27 cellular contexts compared by ENCODE assay signal in the genomic region with DNA sequence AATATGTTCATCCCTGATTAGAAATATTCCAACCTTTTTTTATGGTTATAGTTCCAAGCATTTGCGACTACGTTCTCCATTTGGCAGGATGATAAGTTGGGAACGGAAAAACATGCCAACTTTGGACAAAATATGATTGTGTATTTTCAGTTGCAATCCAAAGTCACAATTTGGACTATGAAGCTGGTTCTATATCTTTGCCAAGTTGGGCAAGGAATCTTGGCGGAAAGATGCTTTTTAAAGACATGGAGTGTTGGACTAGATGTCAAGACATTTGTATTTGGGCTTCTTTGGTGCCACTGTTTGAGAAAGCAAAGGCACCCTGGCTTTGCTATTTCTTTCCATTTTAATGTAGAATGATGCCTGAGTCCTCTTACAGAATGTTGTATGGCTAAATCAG. TPM values are rescaled to one million over a fixed set of nuclear protein-coding genes. Genes with fewer than 3 reads are reported as not detected.
"Had no signal": no experiment of that assay in that cellular context is flagged by ENCODE, and none has a peak within 500 bp of the region (broad histone marks: within the 10 kb centered on the region; RNA-seq: fewer than 3 reads in every experiment).

No MANE protein-coding gene starts in this region.

- DNase-seq: activated B cell treated with CpG ODN at 0.5 μM for 24 hours; activated CD4-positive, alpha-beta memory T cell treated with anti-CD3 and anti-CD28 coated beads for 36 hours; activated CD4-positive, alpha-beta T cell treated with anti-CD3 and anti-CD28 coated beads for 48 hours; activated CD4-positive, alpha-beta T cell treated with anti-CD3 and anti-CD28 coated beads, Interleukin-2, amount 50 U/mL, for 1 hour; activated CD8-positive, alpha-beta memory T cell treated with anti-CD3 and anti-CD28 coated beads, Interleukin-2, amount 50 U/mL, for 48 hours; activated gamma-delta T cell; activated naive CD4-positive, alpha-beta T cell treated with anti-CD3 and anti-CD28 coated beads, Interleukin-2, amount 50 U/mL, for 16 hours; activated naive CD4-positive, alpha-beta T cell treated with Interleukin-2 at 50 U/mL for 16 hours; activated naive CD8-positive, alpha-beta T cell treated with anti-CD3 and anti-CD28 coated beads for 36 hours; activated naive CD8-positive, alpha-beta T cell treated with anti-CD3 and anti-CD28 coated beads, Interleukin-2, amount 50 U/mL, for 24 hours; activated T-cell treated with anti-CD3 and anti-CD28 coated beads for 4 hours; activated T-cell treated with anti-CD3 and anti-CD28 coated beads, Interleukin-2, amount 50 U/mL, for 24 hours; activated T-cell treated with anti-CD3 and anti-CD28 coated beads, Interleukin-2, amount 50 U/mL, for 72 hours; adrenal gland; body of pancreas; caudate nucleus; effector memory CD4-positive, alpha-beta T cell; endodermal cell; foreskin fibroblast; glutamatergic neuron; heart left ventricle; SW 1271; T-cell; T1000; WERI-Rb-1 had no signal

- H3K27ac ChIP-seq: adrenal gland, body of pancreas, heart left ventricle, WERI-Rb-1 had no signal

- H3K4me3 Mint-ChIP-seq: activated B cell treated with CpG ODN at 0.5 μM for 24 hours; activated CD4-positive, alpha-beta memory T cell treated with anti-CD3 and anti-CD28 coated beads for 36 hours; activated naive CD8-positive, alpha-beta T cell treated with anti-CD3 and anti-CD28 coated beads for 36 hours; activated naive CD8-positive, alpha-beta T cell treated with anti-CD3 and anti-CD28 coated beads, Interleukin-2, amount 50 U/mL, for 24 hours; activated T-cell treated with anti-CD3 and anti-CD28 coated beads, Interleukin-2, amount 50 U/mL, for 24 hours; activated T-cell treated with anti-CD3 and anti-CD28 coated beads, Interleukin-2, amount 50 U/mL, for 72 hours; endodermal cell; T-cell; T-helper 1 cell treated with Interleukin-12 subunit alpha and Interleukin-12 subunit beta and Interleukin-4 antibody, amounts not matched to agents 30 μg/mL and 1 μg/mL, for 36 hours had no signal

- H3K4me1 Mint-ChIP-seq: activated B cell treated with CpG ODN at 0.5 μM for 24 hours; activated naive CD8-positive, alpha-beta T cell treated with anti-CD3 and anti-CD28 coated beads for 36 hours; activated naive CD8-positive, alpha-beta T cell treated with anti-CD3 and anti-CD28 coated beads, Interleukin-2, amount 50 U/mL, for 24 hours; T-cell had no signal

- H3K4me3 ChIP-seq: adrenal gland, body of pancreas, heart left ventricle had no signal

- H3K4me1 ChIP-seq: adrenal gland, heart left ventricle had no signal

- H3K27me3 ChIP-seq: adrenal gland, body of pancreas, heart left ventricle had no signal

- H3K9me3 Mint-ChIP-seq: activated B cell treated with CpG ODN at 0.5 μM for 24 hours; activated naive CD8-positive, alpha-beta T cell treated with anti-CD3 and anti-CD28 coated beads for 36 hours; activated T-cell treated with anti-CD3 and anti-CD28 coated beads, Interleukin-2, amount 50 U/mL, for 24 hours had no signal

- H3K36me3 Mint-ChIP-seq: activated CD4-positive, alpha-beta memory T cell treated with anti-CD3 and anti-CD28 coated beads for 36 hours; T-cell had no signal

- H3K9me3 ChIP-seq: adrenal gland, body of pancreas, heart left ventricle had no signal

- H3K36me3 ChIP-seq: adrenal gland, heart left ventricle, WERI-Rb-1 had no signal

- H3K27ac Mint-ChIP-seq: activated B cell treated with CpG ODN at 0.5 μM for 24 hours; activated CD4-positive, alpha-beta memory T cell treated with anti-CD3 and anti-CD28 coated beads for 36 hours; activated naive CD8-positive, alpha-beta T cell treated with anti-CD3 and anti-CD28 coated beads for 36 hours; activated naive CD8-positive, alpha-beta T cell treated with anti-CD3 and anti-CD28 coated beads, Interleukin-2, amount 50 U/mL, for 24 hours; activated T-cell treated with anti-CD3 and anti-CD28 coated beads, Interleukin-2, amount 50 U/mL, for 24 hours; activated T-cell treated with anti-CD3 and anti-CD28 coated beads, Interleukin-2, amount 50 U/mL, for 72 hours; endodermal cell; T-cell; T-helper 1 cell treated with Interleukin-12 subunit alpha and Interleukin-12 subunit beta and Interleukin-4 antibody, amounts not matched to agents 30 μg/mL and 1 μg/mL, for 36 hours had no signal

- H3K27me3 Mint-ChIP-seq: activated B cell treated with CpG ODN at 0.5 μM for 24 hours had no signal

- ATAC-seq: activated CD4-positive, CD25-positive, alpha-beta regulatory T cell treated with anti-CD3 and anti-CD28 coated beads, Interleukin-2, amount 50 U/mL, for 24 hours; activated naive CD8-positive, alpha-beta T cell treated with anti-CD3 and anti-CD28 coated beads, Interleukin-2, amount 50 U/mL, for 24 hours; activated T-cell treated with anti-CD3 and anti-CD28 coated beads, Interleukin-2, amount 50 U/mL, for 72 hours; body of pancreas; heart left ventricle; T-cell had no signal

RNA-seq across cellular contexts. Expression of a gene that starts 33.3 kb away (rescaled TPM):
- total RNA-seq: activated B cell treated with CpG ODN at 0.5 μM for 24 hours had no signal
